Comparison of ENCODE assay signal across 16 cellular contexts in the genomic region with DNA sequence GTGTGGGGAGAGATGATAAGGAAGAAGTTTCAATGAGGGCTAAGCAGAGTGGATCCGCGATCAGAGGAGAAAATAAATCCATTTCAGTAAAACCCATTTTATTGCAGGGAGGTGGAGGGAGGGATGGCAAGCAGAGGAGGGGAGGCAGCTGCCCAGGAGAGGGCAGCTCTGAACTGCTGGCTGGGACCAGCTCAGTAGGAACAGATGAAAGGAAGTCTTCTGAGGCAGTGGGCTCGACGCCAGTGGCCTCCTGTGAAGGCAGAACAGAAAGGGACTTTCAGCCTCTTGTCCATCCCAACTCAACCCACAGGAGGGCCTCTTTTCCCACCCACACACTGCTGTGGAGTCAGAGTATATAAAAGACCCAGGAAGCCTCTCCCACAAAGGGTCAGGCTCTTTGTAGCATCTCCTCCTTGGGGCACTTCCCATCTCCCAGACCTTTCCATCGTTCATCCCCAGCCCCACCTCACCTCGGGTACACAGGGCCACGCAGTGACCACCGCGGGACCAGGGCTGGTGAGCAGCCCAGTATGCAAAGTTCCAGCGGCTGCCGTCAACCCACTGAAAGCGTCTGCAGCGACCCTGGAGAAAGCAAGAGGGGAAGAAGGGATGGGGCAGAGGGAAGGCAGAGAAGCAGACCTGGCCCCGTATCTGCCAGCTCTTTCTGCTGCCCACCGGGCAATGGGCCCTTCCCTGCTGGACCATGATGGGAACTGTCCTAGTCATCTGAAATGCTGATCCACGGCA. TPM values are rescaled to one million over a fixed set of nuclear protein-coding genes. Genes with fewer than 3 reads are reported as not detected.
DNase-seq lines count a peak whose midpoint lies in the region; ATAC-seq and TF ChIP-seq lines count a peak whose summit lies in the region.
"Had no signal": no experiment of that assay in that cellular context is flagged by ENCODE, and none has a peak within 500 bp of the region (broad histone marks: within the 10 kb centered on the region; RNA-seq: fewer than 3 reads in every experiment).

No MANE protein-coding gene starts in this region.

- H3K27me3 ChIP-seq in upper lobe of right lung, result no peaks in the 10 kb centered on the region

- no peaks in the 10 kb centered on the region for H3K4me1 ChIP-seq in upper lobe of right lung
- H3K4me1 ChIP-seq: esophagus muscularis mucosa had no signal

- H3K9me3 ChIP-seq in upper lobe of right lung, result no peaks in the 10 kb centered on the region
- H3K9me3 ChIP-seq: esophagus muscularis mucosa had no signal

- peaks cover 2% of the 10 kb centered on the region for H3K27me3 Mint-ChIP-seq in activated naive CD4-positive, alpha-beta T cell treated with anti-CD3 and anti-CD28 coated beads, Interleukin-2, amount 50 U/mL, for 24 hours

- no peaks in the 10 kb centered on the region for H3K9me3 Mint-ChIP-seq in activated naive CD4-positive, alpha-beta T cell treated with anti-CD3 and anti-CD28 coated beads, Interleukin-2, amount 50 U/mL, for 24 hours
- H3K9me3 Mint-ChIP-seq: activated T-helper 1 cell treated with anti-CD3 and anti-CD28 coated beads, Interleukin-12 subunit alpha, Interleukin-12 subunit beta, Interleukin-2, Interleukin-4 antibody, amounts not matched to agents 30 ng/mL and 10 ng/mL and 1 ng/mL, durations not matched to agents 14 hours and 24 hours and 36 hours had no signal

- H3K4me1 Mint-ChIP-seq in activated naive CD4-positive, alpha-beta T cell treated with anti-CD3 and anti-CD28 coated beads, Interleukin-2, amount 50 U/mL, for 24 hours, result no peaks in the 10 kb centered on the region
- H3K4me1 Mint-ChIP-seq: T-helper 17 cell had no signal

- H3K36me3 Mint-ChIP-seq in activated naive CD4-positive, alpha-beta T cell treated with anti-CD3 and anti-CD28 coated beads, Interleukin-2, amount 50 U/mL, for 24 hours, result no peaks in the 10 kb centered on the region

- ATAC-seq in upper lobe of right lung (peak; percentile 20), HG03159 (IDR thresholded peaks at IDR 0.05; ENCODE audit: unreplicated experiment) (no peak), GM21529 (IDR thresholded peaks at IDR 0.05; ENCODE audit: unreplicated experiment) (no peak)
- ATAC-seq: T-helper 17 cell had no signal

- DNase-seq in activated naive CD4-positive, alpha-beta T cell treated with anti-CD3 and anti-CD28 coated beads, Interleukin-2, amount 50 U/mL, for 16 hours, result no peak
- DNase-seq in cerebellum (ENCODE audit: low spot score) (peak; percentile 17), iris pigment epithelial cell (ENCODE audit: low read depth) (peak; percentile 8), upper lobe of right lung (no peak), NCI-H1417 treated with DMSO at 0.1 percent for 48 hours (lab: John Stamatoyannopoulos, UW) (no peak)
- DNase-seq: activated CD4-positive, alpha-beta T cell treated with anti-CD3 and anti-CD28 coated beads, Interleukin-2, amount 50 U/mL, for 48 hours; DMS153; NCI-H510A; T-helper 17 cell had no signal

- no peaks in the 10 kb centered on the region for H3K36me3 ChIP-seq in upper lobe of right lung
- H3K36me3 ChIP-seq: esophagus muscularis mucosa had no signal

- intact Hi-C loops in upper lobe of right lung (cut with DNase I), result no loop called here

- no peak overlapping the region for H3K4me3 Mint-ChIP-seq in activated naive CD4-positive, alpha-beta T cell treated with anti-CD3 and anti-CD28 coated beads, Interleukin-2, amount 50 U/mL, for 24 hours
- H3K4me3 Mint-ChIP-seq: activated T-helper 1 cell treated with anti-CD3 and anti-CD28 coated beads, Interleukin-12 subunit alpha, Interleukin-12 subunit beta, Interleukin-2, Interleukin-4 antibody, amounts not matched to agents 30 ng/mL and 10 ng/mL and 1 ng/mL, durations not matched to agents 14 hours and 24 hours and 36 hours had no signal

- H3K27ac ChIP-seq in upper lobe of right lung, result no peak overlapping the region
- H3K27ac ChIP-seq: coronary artery, esophagus muscularis mucosa had no signal

- peak overlapping the region; percentile 12 for H3K27ac Mint-ChIP-seq in activated naive CD4-positive, alpha-beta T cell treated with anti-CD3 and anti-CD28 coated beads, Interleukin-2, amount 50 U/mL, for 24 hours
- H3K27ac Mint-ChIP-seq: activated T-helper 1 cell treated with anti-CD3 and anti-CD28 coated beads, Interleukin-12 subunit alpha, Interleukin-12 subunit beta, Interleukin-2, Interleukin-4 antibody, amounts not matched to agents 30 ng/mL and 10 ng/mL and 1 ng/mL, durations not matched to agents 14 hours and 24 hours and 36 hours; T-helper 17 cell had no signal

- no peak overlapping the region for H3K4me3 ChIP-seq in upper lobe of right lung
- H3K4me3 ChIP-seq: coronary artery, esophagus muscularis mucosa had no signal

- no peak for TF ChIP-seq CTCF in upper lobe of right lung (IDR thresholded peaks at IDR 0.05)

RNA-seq across cellular contexts. Expression of a gene that starts 3.0 kb away (rescaled TPM):
- total RNA-seq in cerebellum, result 0.36 TPM
- total RNA-seq in upper lobe of right lung, result not detected
- total RNA-seq: activated T-helper 1 cell treated with anti-CD3 and anti-CD28 coated beads, Interleukin-12 subunit alpha, Interleukin-12 subunit beta, Interleukin-2, Interleukin-4 antibody, amounts not matched to agents 30 ng/mL and 10 ng/mL and 1 ng/mL, durations not matched to agents 14 hours and 24 hours and 36 hours had no signal

RNA-seq across cellular contexts. Expression of a gene that starts 6.5 kb away (rescaled TPM):
- total RNA-seq in cerebellum (not detected), upper lobe of right lung (not detected)
- total RNA-seq: activated T-helper 1 cell treated with anti-CD3 and anti-CD28 coated beads, Interleukin-12 subunit alpha, Interleukin-12 subunit beta, Interleukin-2, Interleukin-4 antibody, amounts not matched to agents 30 ng/mL and 10 ng/mL and 1 ng/mL, durations not matched to agents 14 hours and 24 hours and 36 hours; esophagus muscularis mucosa; subcutaneous adipose tissue; T-helper 17 cell had no signal

RNA-seq across cellular contexts. Expression of a gene that starts 39.5 kb away (rescaled TPM):
- total RNA-seq in cerebellum (11.1 TPM), upper lobe of right lung (117 TPM)

RNA-seq across cellular contexts. Expression of a gene that starts 49.3 kb away (rescaled TPM):
- not detected for total RNA-seq in cerebellum
- not detected for total RNA-seq in upper lobe of right lung
- total RNA-seq: activated T-helper 1 cell treated with anti-CD3 and anti-CD28 coated beads, Interleukin-12 subunit alpha, Interleukin-12 subunit beta, Interleukin-2, Interleukin-4 antibody, amounts not matched to agents 30 ng/mL and 10 ng/mL and 1 ng/mL, durations not matched to agents 14 hours and 24 hours and 36 hours; esophagus muscularis mucosa; T-helper 17 cell had no signal

RNA-seq across cellular contexts. Expression of a gene that starts 51.8 kb away (rescaled TPM):
- total RNA-seq in cerebellum, result 40.0 TPM
- total RNA-seq in upper lobe of right lung, result 64.7 TPM

Comparison
In these comparisons a context has a peak if more than half of its experiments do, and no peak if none do; other contexts are left out.
1. DNase-seq: peak in cerebellum (single experiment) and iris pigment epithelial cell (single experiment); none in activated naive CD4-positive, alpha-beta T cell treated with anti-CD3 and anti-CD28 coated beads, Interleukin-2, amount 50 U/mL, for 16 hours (single experiment), upper lobe of right lung (single experiment) and NCI-H1417 treated with DMSO at 0.1 percent for 48 hours (single experiment).